1 cellular context compared by ENCODE assay signal in genomic region chr11:61293869-61294716, GRCh38.
TF ChIP-seq lines count a peak whose summit lies in the region.

No MANE protein-coding gene starts in this region.

TF ChIP-seq in endothelial cell of umbilical vein, 7 proteins besides CTCF, POLR2A, EP300 and RAD21:
- TF ChIP-seq MYC (IDR thresholded peaks at IDR 0.05; ENCODE audit: low read depth, low read length) (no peak), MAX (IDR thresholded peaks at IDR 0.05; ENCODE audit: insufficient read depth, insufficient read length) (peak; percentile 61)
